1 cellular context compared by ENCODE assay signal in genomic region chr20:44585042-44585968, GRCh38.
TF ChIP-seq lines count a peak whose summit lies in the region.

No MANE protein-coding gene starts in this region.

TF ChIP-seq in HepG2, 621 proteins besides CTCF, POLR2A, EP300 and RAD21:
- TF ChIP-seq FOSL2 (CRISPR knock-in tag; IDR thresholded peaks at IDR 0.05) (no peak), BRD4 (CRISPR knock-in tag; IDR thresholded peaks at IDR 0.05) (0 out of 2 replicates have a peak, but pooled peaks have one; percentile 35)
